Comparison of ENCODE assay signal across 11 cellular contexts in the genomic region with DNA sequence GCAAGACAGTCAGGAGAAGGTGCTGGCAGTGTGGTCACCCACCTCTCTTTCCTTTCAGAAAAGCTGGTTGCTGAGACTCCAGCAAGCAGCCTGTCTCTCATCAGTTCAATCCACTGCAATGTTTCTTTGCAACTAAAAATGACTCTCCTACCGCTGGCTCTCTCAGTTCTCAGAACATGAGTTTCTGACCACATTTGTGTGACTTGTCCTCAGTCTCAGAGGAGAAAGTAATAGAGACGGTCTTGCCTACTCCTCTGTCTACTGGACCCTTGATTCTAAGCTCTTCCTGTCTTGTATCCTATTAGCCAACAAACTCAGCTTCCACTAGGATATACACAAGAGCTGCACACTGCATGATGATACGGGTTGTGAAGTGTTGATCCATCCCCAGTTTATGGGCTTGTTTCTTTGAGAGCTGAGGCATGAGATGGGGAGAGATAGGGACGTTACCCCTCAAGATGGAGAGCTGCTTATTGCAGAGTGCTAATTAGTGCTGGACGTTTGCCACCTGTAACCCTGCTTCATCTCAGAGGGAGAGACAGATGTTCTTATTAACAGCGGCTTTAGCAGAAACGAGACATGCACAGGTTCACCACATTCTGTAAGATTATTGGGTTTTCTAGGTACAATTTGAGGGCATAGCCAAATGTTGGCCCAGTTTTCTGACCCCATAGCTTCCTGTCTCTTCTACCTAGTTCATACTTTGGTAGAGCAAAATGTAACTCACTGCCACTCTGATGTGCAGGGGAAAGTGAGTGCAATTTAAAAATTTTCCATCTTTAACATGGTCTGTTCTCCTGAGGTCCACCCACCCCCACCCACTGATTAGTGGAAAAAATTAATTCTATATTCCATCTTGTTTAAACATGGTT. TPM values are rescaled to one million over a fixed set of nuclear protein-coding genes. Genes with fewer than 3 reads are reported as not detected.
DNase-seq lines count a peak whose midpoint lies in the region; ATAC-seq and TF ChIP-seq lines count a peak whose summit lies in the region.
"Had no signal": no experiment of that assay in that cellular context is flagged by ENCODE, and none has a peak within 500 bp of the region (broad histone marks: within the 10 kb centered on the region; RNA-seq: fewer than 3 reads in every experiment).

No MANE protein-coding gene starts in this region.

- no peak for TF ChIP-seq POLR2A in thyroid gland (IDR thresholded peaks at IDR 0.05)

- no peak for TF ChIP-seq CTCF in GM10248 (IDR thresholded peaks at IDR 0.05; ENCODE audit: control extremely low read depth, extremely low read depth, low read depth, missing control alignments)
- no peak for TF ChIP-seq CTCF in thyroid gland (IDR thresholded peaks at IDR 0.05)

- intact Hi-C loops in thyroid gland (cut with DNase I) = no loop called here

- H3K9me3 ChIP-seq in thyroid gland = no peaks in the 10 kb centered on the region
- H3K9me3 ChIP-seq: tibial artery had no signal

- no peak overlapping the region for H3K27ac ChIP-seq in thyroid gland
- H3K27ac ChIP-seq: SK-N-MC, tibial artery had no signal

- CTCF ChIA-PET in GM10248 (lab: Yijun Ruan, JAX) = interaction anchor here (1.1 to 1.5 kb wide), 3 partner anchors 11 to 138 kb away, joined by 3 to 4 read pairs (median 4); no protein-coding TSS in a partner anchor

- no peak overlapping the region for H3K4me3 ChIP-seq in thyroid gland (replicated peaks in 1 of 3)
- H3K4me3 ChIP-seq: SK-N-MC, tibial artery had no signal

- no peaks in the 10 kb centered on the region for H3K4me1 ChIP-seq in thyroid gland
- H3K4me1 ChIP-seq: tibial artery had no signal

- no peaks in the 10 kb centered on the region for H3K27me3 ChIP-seq in thyroid gland
- H3K27me3 ChIP-seq: tibial artery had no signal

- DNase-seq in GM10248 (ENCODE audit: extremely low spot score) (peak; percentile 39), NCI-H69 (lab: John Stamatoyannopoulos, UW) (peak; percentile 73), thyroid gland (no peak), NCI-H345 treated with DMSO at 0.1 percent for 48 hours (lab: John Stamatoyannopoulos, UW; ENCODE audit: unreplicated experiment) (no peak), SHP77 treated with DMSO at 0.1 percent for 48 hours (lab: John Stamatoyannopoulos, UW) (no peak), 8988T (no peak)
- DNase-seq: nucleus accumbens, tibial artery had no signal

- no peaks in the 10 kb centered on the region for H3K36me3 ChIP-seq in thyroid gland
- H3K36me3 ChIP-seq: tibial artery had no signal

- ATAC-seq in GM19372 (IDR thresholded peaks at IDR 0.05; ENCODE audit: low read depth, unreplicated experiment) (peak; percentile 65), HG03039 (IDR thresholded peaks at IDR 0.05; ENCODE audit: unreplicated experiment) (peak; percentile 65)

- POLR2A ChIA-PET in GM10248 (lab: Yijun Ruan, JAX) = interaction anchor here (1.6 kb wide), 1 partner anchor 32 kb away, joined by 5 read pairs; a partner anchor contains a TSS

- WGBS in thyroid gland, 2 donors = 66 to 73% methylated on average over 7 of the region's 7 CpGs

RNA-seq across cellular contexts. Expression of a gene that starts 32.4 kb away (rescaled TPM):
- 100 to 1,000 TPM; 246 to 270 (median 265) TPM for total RNA-seq in thyroid gland

Comparison
In these comparisons a context has a peak if more than half of its experiments do, and no peak if none do; other contexts are left out.
1. DNase-seq: peak in GM10248 (single experiment) and NCI-H69 (single experiment); none in thyroid gland (0 of 2), NCI-H345 treated with DMSO at 0.1 percent for 48 hours (single experiment), SHP77 treated with DMSO at 0.1 percent for 48 hours (single experiment) and 8988T (single experiment).